ENCODE assay signal across 11 cellular contexts in the genomic region with DNA sequence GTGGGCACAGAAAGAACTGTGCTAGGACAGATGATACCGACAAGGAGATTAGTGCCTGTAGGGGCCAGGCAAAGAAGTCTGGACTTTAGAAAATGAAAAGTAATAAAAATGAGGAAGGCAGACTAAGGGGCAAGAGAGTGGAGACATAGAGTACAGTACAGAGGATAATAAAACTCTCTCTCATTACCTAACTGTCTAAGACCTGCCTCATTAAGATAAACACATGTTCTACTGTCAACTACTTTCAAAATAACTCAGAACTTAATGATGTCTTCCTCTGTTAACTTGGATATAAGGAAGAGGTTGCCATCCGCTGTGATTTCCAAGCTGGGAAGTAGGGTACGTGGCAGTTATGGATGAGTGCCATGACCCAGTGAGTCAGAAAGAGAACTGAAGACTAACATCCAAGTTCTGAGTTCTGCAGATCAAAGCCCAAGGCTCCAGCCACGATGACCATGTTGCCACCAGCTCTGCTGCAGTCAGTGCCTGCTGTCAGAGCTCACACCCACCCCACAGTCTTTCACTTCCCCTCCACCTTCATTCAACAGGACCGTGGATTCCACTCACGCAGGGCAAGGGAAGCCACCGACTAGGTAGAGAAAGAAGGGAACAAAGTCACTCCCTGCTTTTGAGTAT.
A peak's percentile ranks its signal among the peaks of the same experiment; 100 is the strongest.
DNase-seq lines count a peak whose midpoint lies in the region; ATAC-seq and TF ChIP-seq lines count a peak whose summit lies in the region.
"Had no signal": no experiment of that assay in that cellular context is flagged by ENCODE, and none has a peak within 500 bp of the region (broad histone marks: within the 10 kb centered on the region; RNA-seq: fewer than 3 reads in every experiment).

No MANE protein-coding gene starts in this region.

- no peaks in the 10 kb centered on the region for H3K27me3 Mint-ChIP-seq in endothelial cell (ENCODE audit: unreplicated experiment)
- H3K27me3 Mint-ChIP-seq: activated CD4-positive, alpha-beta T cell treated with anti-CD3 and anti-CD28 coated beads, Interleukin-2, amount 10 ng/mL, durations not matched to agents 7 days and 5 days; activated naive CD8-positive, alpha-beta T cell treated with anti-CD3 and anti-CD28 coated beads, Interleukin-2, amount 50 U/mL, for 24 hours had no signal

- TF ChIP-seq CTCF in endothelial cell (IDR thresholded peaks at IDR 0.05; ENCODE audit: unreplicated experiment), result no peak

- H3K4me3 Mint-ChIP-seq in endothelial cell (ENCODE audit: unreplicated experiment), result no peak overlapping the region
- H3K4me3 Mint-ChIP-seq: activated CD4-positive, alpha-beta T cell treated with anti-CD3 and anti-CD28 coated beads, Interleukin-2, amount 10 ng/mL, durations not matched to agents 7 days and 5 days; activated naive CD8-positive, alpha-beta T cell treated with anti-CD3 and anti-CD28 coated beads, Interleukin-2, amount 50 U/mL, for 24 hours had no signal

- intact Hi-C loops in sciatic nerve (cut with DNase I), result no loop called here

- no peak overlapping the region for H3K27ac Mint-ChIP-seq in endothelial cell (ENCODE audit: unreplicated experiment)
- H3K27ac Mint-ChIP-seq: activated naive CD8-positive, alpha-beta T cell treated with anti-CD3 and anti-CD28 coated beads, Interleukin-2, amount 50 U/mL, for 24 hours had no signal

- H3K4me1 Mint-ChIP-seq in endothelial cell (ENCODE audit: unreplicated experiment), result no peaks in the 10 kb centered on the region

- H3K36me3 Mint-ChIP-seq in endothelial cell (ENCODE audit: low read depth, unreplicated experiment), result no peaks in the 10 kb centered on the region

- peak; percentile 56 for DNase-seq in astrocyte of the hippocampus (ENCODE audit: low read depth, low spot score)
- DNase-seq in sciatic nerve (ENCODE audit: low spot score), result no peak
- no peak for DNase-seq in endothelial cell (ENCODE audit: low spot score)
- no peak for DNase-seq in activated T-cell treated with anti-CD3 and anti-CD28 coated beads for 4 hours
- DNase-seq: activated CD4-positive, alpha-beta T cell treated with anti-CD3 and anti-CD28 coated beads, Interleukin-2, amount 10 ng/mL, durations not matched to agents 7 days and 5 days; activated naive CD8-positive, alpha-beta T cell treated with anti-CD3 and anti-CD28 coated beads, Interleukin-2, amount 50 U/mL, for 24 hours; kidney; NCI-H2081 treated with DMSO at 0.1 percent for 48 hours had no signal

- ATAC-seq in GM18867 (IDR thresholded peaks at IDR 0.05; ENCODE audit: unreplicated experiment) (peak; percentile 95), HG02759 (IDR thresholded peaks at IDR 0.05; ENCODE audit: unreplicated experiment) (peak; percentile 83), sciatic nerve (peak; percentile 48), HG03457 (IDR thresholded peaks at IDR 0.05; ENCODE audit: unreplicated experiment) (no peak)
- ATAC-seq: activated naive CD8-positive, alpha-beta T cell treated with anti-CD3 and anti-CD28 coated beads, Interleukin-2, amount 50 U/mL, for 24 hours had no signal

- H3K9me3 Mint-ChIP-seq in endothelial cell (ENCODE audit: unreplicated experiment), result no peaks in the 10 kb centered on the region
- H3K9me3 Mint-ChIP-seq: activated CD4-positive, alpha-beta T cell treated with anti-CD3 and anti-CD28 coated beads, Interleukin-2, amount 10 ng/mL, durations not matched to agents 7 days and 5 days; activated naive CD8-positive, alpha-beta T cell treated with anti-CD3 and anti-CD28 coated beads, Interleukin-2, amount 50 U/mL, for 24 hours had no signal
